19 cellular contexts compared by ENCODE assay signal in the genomic region with DNA sequence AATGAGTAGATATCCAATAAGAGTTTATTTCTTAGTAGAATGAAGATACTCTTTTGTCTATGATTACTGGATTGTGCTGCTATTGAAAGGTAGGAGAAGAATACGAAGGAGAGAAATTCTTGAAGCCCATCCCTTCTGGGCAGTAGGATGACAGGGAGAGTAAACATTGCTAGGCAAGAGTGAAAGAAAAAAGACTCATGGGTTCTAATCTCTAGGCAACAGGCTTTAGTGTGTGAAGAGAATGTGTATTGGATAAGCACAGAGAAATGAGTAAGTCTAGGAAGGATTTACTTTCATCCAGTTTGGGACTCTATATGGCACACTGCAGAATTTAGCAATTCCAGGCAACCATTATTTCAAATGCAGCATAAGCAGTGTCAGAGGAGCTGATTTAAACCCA.
"Had no signal": no experiment of that assay in that cellular context is flagged by ENCODE, and none has a peak within 500 bp of the region (broad histone marks: within the 10 kb centered on the region; RNA-seq: fewer than 3 reads in every experiment).

No MANE protein-coding gene starts in this region.

- ATAC-seq: K562, Panc1, PC-3 had no signal

- H3K9ac ChIP-seq: KMS-11, SK-N-SH had no signal

- H3K27me3 Mint-ChIP-seq: IgD-negative memory B cell had no signal

- H3K9me3 ChIP-seq: SK-N-SH had no signal

- H3K4me3 Mint-ChIP-seq: IgD-negative memory B cell had no signal

- H3K36me3 Mint-ChIP-seq: IgD-negative memory B cell had no signal

- H3K4me3 ChIP-seq: K562 had no signal

- H3K4me1 Mint-ChIP-seq: IgD-negative memory B cell had no signal

- H3K27ac ChIP-seq: KMS-11, RWPE1 had no signal

- H3K27ac Mint-ChIP-seq: IgD-negative memory B cell had no signal

- DNase-seq: Kasumi-1, MM.1S, NCI-H1092 treated with DMSO at 0.1 percent for 48 hours, NCI-H1436, NCI-H187 treated with DMSO at 0.1 percent for 48 hours, NCI-H2029 treated with DMSO at 0.1 percent for 48 hours, NCI-H2227 treated with DMSO at 0.1 percent for 48 hours, NCI-H524, NCI-H526 treated with DMSO at 0.1 percent for 48 hours, NCI-H748 treated with DMSO at 0.1 percent for 48 hours, PC-3, SHP77, SK-N-SH, SW 1271 had no signal

- H3K4me2 ChIP-seq: KMS-11, SK-N-SH had no signal
